ENCODE assay signal across 9 cellular contexts in genomic region chr16:17470871-17471744, GRCh38. TPM values are rescaled to one million over a fixed set of nuclear protein-coding genes. Genes with fewer than 3 reads are reported as not detected.
A peak's percentile ranks its signal among the peaks of the same experiment; 100 is the strongest.
DNase-seq lines count a peak whose midpoint lies in the region; ATAC-seq and TF ChIP-seq lines count a peak whose summit lies in the region.
"Had no signal": no experiment of that assay in that cellular context is flagged by ENCODE, and none has a peak within 500 bp of the region (broad histone marks: within the 10 kb centered on the region; RNA-seq: fewer than 3 reads in every experiment).

A gene with protein sequence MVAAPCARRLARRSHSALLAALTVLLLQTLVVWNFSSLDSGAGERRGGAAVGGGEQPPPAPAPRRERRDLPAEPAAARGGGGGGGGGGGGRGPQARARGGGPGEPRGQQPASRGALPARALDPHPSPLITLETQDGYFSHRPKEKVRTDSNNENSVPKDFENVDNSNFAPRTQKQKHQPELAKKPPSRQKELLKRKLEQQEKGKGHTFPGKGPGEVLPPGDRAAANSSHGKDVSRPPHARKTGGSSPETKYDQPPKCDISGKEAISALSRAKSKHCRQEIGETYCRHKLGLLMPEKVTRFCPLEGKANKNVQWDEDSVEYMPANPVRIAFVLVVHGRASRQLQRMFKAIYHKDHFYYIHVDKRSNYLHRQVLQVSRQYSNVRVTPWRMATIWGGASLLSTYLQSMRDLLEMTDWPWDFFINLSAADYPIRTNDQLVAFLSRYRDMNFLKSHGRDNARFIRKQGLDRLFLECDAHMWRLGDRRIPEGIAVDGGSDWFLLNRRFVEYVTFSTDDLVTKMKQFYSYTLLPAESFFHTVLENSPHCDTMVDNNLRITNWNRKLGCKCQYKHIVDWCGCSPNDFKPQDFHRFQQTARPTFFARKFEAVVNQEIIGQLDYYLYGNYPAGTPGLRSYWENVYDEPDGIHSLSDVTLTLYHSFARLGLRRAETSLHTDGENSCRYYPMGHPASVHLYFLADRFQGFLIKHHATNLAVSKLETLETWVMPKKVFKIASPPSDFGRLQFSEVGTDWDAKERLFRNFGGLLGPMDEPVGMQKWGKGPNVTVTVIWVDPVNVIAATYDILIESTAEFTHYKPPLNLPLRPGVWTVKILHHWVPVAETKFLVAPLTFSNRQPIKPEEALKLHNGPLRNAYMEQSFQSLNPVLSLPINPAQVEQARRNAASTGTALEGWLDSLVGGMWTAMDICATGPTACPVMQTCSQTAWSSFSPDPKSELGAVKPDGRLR (minus strand): TSS chr16:17470960. CDS start chr16:17470796, 164 bp downstream.

- H3K27me3 ChIP-seq in ascending aorta, result no peaks in the 10 kb centered on the region

- peak in 2 of 3 experiments; percentile 46 to 56 for DNase-seq in NCI-H1417 (lab: John Stamatoyannopoulos, UW)
- no peak for DNase-seq in NCI-H1417 treated with DMSO at 0.1 percent for 48 hours (lab: John Stamatoyannopoulos, UW)
- peak; percentile 83 to 97 for DNase-seq in ascending aorta (ENCODE audit: low spot score in 2 of 2)
- peak in 28 of 51 donors; percentile 17 to 75 (median 38) for DNase-seq in hypothalamus (lab: John Stamatoyannopoulos, UW)
- peak; percentile 79 for DNase-seq in sciatic nerve (ENCODE audit: low spot score)

- peak within 1 kb of the TSS; percentile 76 to 92 for H3K4me3 ChIP-seq in ascending aorta

- H3K27ac ChIP-seq in ascending aorta, result peak within 1 kb of the TSS; percentile 98 to 99
- H3K27ac ChIP-seq: C4-2B had no signal

- no peaks in the 10 kb centered on the region for H3K36me3 ChIP-seq in ascending aorta

- H3K4me1 ChIP-seq in ascending aorta, result peaks cover 2 to 18% of the 10 kb centered on the region in 2 donors

- intact Hi-C loops in ascending aorta (cut with DNase I) (loop anchor here (2.0 kb wide), 2 partner anchors 66 to 140 kb away; no protein-coding TSS in a partner anchor), sciatic nerve (cut with DNase I) (loop anchor here (10.0 kb wide), 2 partner anchors 104 to 166 kb away; no protein-coding TSS in a partner anchor)

- ATAC-seq in SK-N-SH treated with all-trans-retinoic acid at 6 μM for 48 hours (peak; percentile 49), sciatic nerve (peak; percentile 76), GM18909 (IDR thresholded peaks at IDR 0.05; ENCODE audit: poor library complexity, unreplicated experiment) (no peak), GM19023 (IDR thresholded peaks at IDR 0.05; ENCODE audit: unreplicated experiment) (no peak)

- no peak for TF ChIP-seq CTCF in ascending aorta (IDR thresholded peaks at IDR 0.05)

- H3K9me3 ChIP-seq in ascending aorta, result no peaks in the 10 kb centered on the region

TF ChIP-seq in SK-N-SH treated with all-trans-retinoic acid at 6 μM for 48 hours, 23 proteins besides CTCF, POLR2A, EP300 and RAD21:
- TF ChIP-seq ZFP3 (CRISPR knock-in tag; IDR thresholded peaks at IDR 0.05) (no peak), RARB (CRISPR knock-in tag; IDR thresholded peaks at IDR 0.05) (no peak), ISL1 (CRISPR knock-in tag; IDR thresholded peaks at IDR 0.05) (no peak), PPARA (CRISPR knock-in tag; IDR thresholded peaks at IDR 0.05; ENCODE audit: borderline replicate concordance) (no peak), ZC3H10 (CRISPR knock-in tag; IDR thresholded peaks at IDR 0.05) (no peak), ARNTL (CRISPR knock-in tag; IDR thresholded peaks at IDR 0.05; ENCODE audit: borderline replicate concordance, low read depth) (no peak), GLIS3 (CRISPR knock-in tag; IDR thresholded peaks at IDR 0.05) (no peak), TCF4 (CRISPR knock-in tag; IDR thresholded peaks at IDR 0.05; ENCODE audit: borderline replicate concordance) (no peak), OSR1 (CRISPR knock-in tag; IDR thresholded peaks at IDR 0.05) (no peak), BACH2 (CRISPR knock-in tag; IDR thresholded peaks at IDR 0.05; ENCODE audit: borderline replicate concordance) (no peak), TOX (CRISPR knock-in tag; IDR thresholded peaks at IDR 0.05; ENCODE audit: borderline replicate concordance) (no peak), ZNF8 (CRISPR knock-in tag; IDR thresholded peaks at IDR 0.05) (no peak), ESRRG (CRISPR knock-in tag; IDR thresholded peaks at IDR 0.05) (no peak), ZNF70 (CRISPR knock-in tag; IDR thresholded peaks at IDR 0.05) (no peak), ZNF565 (CRISPR knock-in tag; conservative IDR thresholded peaks at IDR 0.05; ENCODE audit: low read depth) (no peak)
- TF ChIP-seq, protein P1, sequence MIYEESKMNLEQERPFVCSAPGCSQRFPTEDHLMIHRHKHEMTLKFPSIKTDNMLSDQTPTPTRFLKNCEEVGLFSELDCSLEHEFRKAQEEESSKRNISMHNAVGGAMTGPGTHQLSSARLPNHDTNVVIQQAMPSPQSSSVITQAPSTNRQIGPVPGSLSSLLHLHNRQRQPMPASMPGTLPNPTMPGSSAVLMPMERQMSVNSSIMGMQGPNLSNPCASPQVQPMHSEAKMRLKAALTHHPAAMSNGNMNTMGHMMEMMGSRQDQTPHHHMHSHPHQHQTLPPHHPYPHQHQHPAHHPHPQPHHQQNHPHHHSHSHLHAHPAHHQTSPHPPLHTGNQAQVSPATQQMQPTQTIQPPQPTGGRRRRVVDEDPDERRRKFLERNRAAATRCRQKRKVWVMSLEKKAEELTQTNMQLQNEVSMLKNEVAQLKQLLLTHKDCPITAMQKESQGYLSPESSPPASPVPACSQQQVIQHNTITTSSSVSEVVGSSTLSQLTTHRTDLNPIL (CRISPR knock-in tag; IDR thresholded peaks at IDR 0.05; ENCODE audit: low read depth), result no peak
- TF ChIP-seq, protein P2, sequence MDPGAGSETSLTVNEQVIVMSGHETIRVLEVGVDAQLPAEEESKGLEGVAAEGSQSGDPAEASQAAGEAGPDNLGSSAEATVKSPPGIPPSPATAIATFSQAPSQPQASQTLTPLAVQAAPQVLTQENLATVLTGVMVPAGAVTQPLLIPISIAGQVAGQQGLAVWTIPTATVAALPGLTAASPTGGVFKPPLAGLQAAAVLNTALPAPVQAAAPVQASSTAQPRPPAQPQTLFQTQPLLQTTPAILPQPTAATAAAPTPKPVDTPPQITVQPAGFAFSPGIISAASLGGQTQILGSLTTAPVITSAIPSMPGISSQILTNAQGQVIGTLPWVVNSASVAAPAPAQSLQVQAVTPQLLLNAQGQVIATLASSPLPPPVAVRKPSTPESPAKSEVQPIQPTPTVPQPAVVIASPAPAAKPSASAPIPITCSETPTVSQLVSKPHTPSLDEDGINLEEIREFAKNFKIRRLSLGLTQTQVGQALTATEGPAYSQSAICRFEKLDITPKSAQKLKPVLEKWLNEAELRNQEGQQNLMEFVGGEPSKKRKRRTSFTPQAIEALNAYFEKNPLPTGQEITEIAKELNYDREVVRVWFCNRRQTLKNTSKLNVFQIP (CRISPR knock-in tag; IDR thresholded peaks at IDR 0.05; ENCODE audit: borderline replicate concordance, low read depth), result no peak

RNA-seq across cellular contexts. Expression of the gene that starts here (rescaled TPM):
- total RNA-seq in ascending aorta (6.7 TPM), sciatic nerve (17.3 TPM)

Comparison
In these comparisons a context has a peak if more than half of its experiments do, and no peak if none do; other contexts are left out.
1. ATAC-seq: peak in SK-N-SH treated with all-trans-retinoic acid at 6 μM for 48 hours (single experiment) and sciatic nerve (single experiment); none in GM18909 (single experiment) and GM19023 (single experiment).